In genomic region chr9:129888085-129888808, GRCh38 we compare ENCODE assay signal across 8 cellular contexts.
DNase-seq lines count a peak whose midpoint lies in the region; ATAC-seq lines count a peak whose summit lies in the region.

No MANE protein-coding gene starts in this region.

- H3K27ac ChIP-seq in muscle layer of colon (ENCODE audit: low read depth, low read length): peak overlapping the region; percentile 55
- H3K27ac ChIP-seq in stomach smooth muscle (ENCODE audit: low read length): peak overlapping the region; percentile 62

- H3K36me3 ChIP-seq in muscle layer of colon (ENCODE audit: insufficient read depth, low read length) (peaks cover 32% of the 10 kb centered on the region), stomach smooth muscle (ENCODE audit: control insufficient read depth in 2 of 2, insufficient read depth in 2 of 2, low read length in 2 of 2) (peaks cover 15% of the 10 kb centered on the region in 2 donors)

- H3K4me1 ChIP-seq in muscle layer of colon (ENCODE audit: insufficient read depth, low read length): peaks cover 66% of the 10 kb centered on the region
- peaks cover 40% of the 10 kb centered on the region for H3K4me1 ChIP-seq in stomach smooth muscle (ENCODE audit: control insufficient read depth, insufficient read depth, low read length)

- DNase-seq in SIG-M5 treated with dmso at 0.1 percent for 504 hours (lab: John Stamatoyannopoulos, UW; ENCODE audit: unreplicated experiment) (peak; percentile 89), medulla oblongata (ENCODE audit: extremely low spot score) (no peak), globus pallidus (ENCODE audit: low spot score) (no peak)
- peak; percentile 90 for DNase-seq in activated gamma-delta T cell treated with anti-CD3 and anti-CD28 coated beads, Interleukin-2, amount 50 U/mL, for 16 hours (ENCODE audit: low read depth)

- no peak overlapping the region for H3K4me3 ChIP-seq in muscle layer of colon (ENCODE audit: low read depth in 1 of 2, low read length in 2 of 2)
- H3K4me3 ChIP-seq in stomach smooth muscle (ENCODE audit: low read length in 2 of 2): peak overlapping the region in 1 of 2 donors; percentile 1

- H3K9me3 ChIP-seq in muscle layer of colon (ENCODE audit: low read length): no peaks in the 10 kb centered on the region
- H3K9me3 ChIP-seq in stomach smooth muscle (ENCODE audit: control insufficient read depth in 2 of 2, low read length in 2 of 2): no peaks in the 10 kb centered on the region

- ATAC-seq in GM18858 (IDR thresholded peaks at IDR 0.05; ENCODE audit: unreplicated experiment) (peak; percentile 41), HG02973 (IDR thresholded peaks at IDR 0.05; ENCODE audit: unreplicated experiment) (peak; percentile 44)

- H3K27me3 ChIP-seq in muscle layer of colon (ENCODE audit: control insufficient read depth in 1 of 2, insufficient read depth in 2 of 2, low read length in 2 of 2) (no peaks in the 10 kb centered on the region), stomach smooth muscle (ENCODE audit: control insufficient read depth in 1 of 2, insufficient read depth in 2 of 2, low read length in 2 of 2) (no peaks in the 10 kb centered on the region)

- H3K9ac ChIP-seq in muscle layer of colon (ENCODE audit: low read length): no peak overlapping the region
- no peak overlapping the region for H3K9ac ChIP-seq in stomach smooth muscle (ENCODE audit: low read length in 2 of 2)

Comparison
In these comparisons a context has a peak if more than half of its experiments do, and no peak if none do; other contexts are left out.
1. DNase-seq: peak in SIG-M5 treated with dmso at 0.1 percent for 504 hours (single experiment) and activated gamma-delta T cell treated with anti-CD3 and anti-CD28 coated beads, Interleukin-2, amount 50 U/mL, for 16 hours (single experiment); none in medulla oblongata (single experiment) and globus pallidus (single experiment).